Comparison of ENCODE assay signal across 22 cellular contexts in the genomic region with DNA sequence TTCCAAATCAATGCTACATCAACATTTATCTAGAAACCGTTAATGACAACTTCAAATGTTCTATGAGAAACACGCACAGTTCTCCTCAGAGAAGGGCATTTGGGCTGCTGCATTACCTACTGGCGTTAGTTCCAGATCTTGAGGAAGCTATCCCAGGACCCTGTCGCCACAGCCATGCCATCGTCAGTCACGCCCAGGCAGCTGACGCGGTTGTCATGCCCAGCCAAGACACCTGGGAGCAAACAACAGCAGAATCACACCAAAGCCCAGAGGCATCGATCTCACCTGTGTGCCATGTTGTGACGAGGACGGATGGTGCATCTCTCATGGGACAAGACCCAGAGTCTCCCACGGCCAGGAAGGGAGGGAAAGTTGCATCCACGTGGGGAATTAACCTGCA.
"Had no signal": no experiment of that assay in that cellular context is flagged by ENCODE, and none has a peak within 500 bp of the region (broad histone marks: within the 10 kb centered on the region; RNA-seq: fewer than 3 reads in every experiment).

No MANE protein-coding gene starts in this region.

- DNase-seq: activated CD4-positive, alpha-beta T cell treated with anti-CD3 and anti-CD28 coated beads for 48 hours; activated CD4-positive, CD25-positive, alpha-beta regulatory T cell; activated CD8-positive, alpha-beta memory T cell treated with anti-CD3 and anti-CD28 coated beads for 24 hours; activated CD8-positive, alpha-beta memory T cell treated with anti-CD3 and anti-CD28 coated beads, Interleukin-2, amount 50 U/mL, for 48 hours; activated gamma-delta T cell treated with Interleukin-2 at 50 U/mL for 16 hours; activated naive CD8-positive, alpha-beta T cell treated with anti-CD3 and anti-CD28 coated beads for 36 hours; amniotic stem cell; caudate nucleus; colonic mucosa; erythroblast; foreskin melanocyte; hypothalamus; islet precursor cell; mammary epithelial cell; midbrain; nephron progenitor cell; occipital lobe; retina; stimulated activated CD4-positive, alpha-beta T cell treated with anti-CD3 and anti-CD28 coated beads, Interleukin-1b, Interleukin-23, amount 100 ng/mL, for 48 hours; stimulated activated naive CD4-positive, alpha-beta T cell treated with Interleukin-2 at 50 U/mL for 16 hours; trophoblast cell had no signal

- H3K27ac ChIP-seq: colonic mucosa, vagina had no signal

- H3K4me3 ChIP-seq: colonic mucosa, vagina had no signal

- H3K9me3 ChIP-seq: colonic mucosa, vagina had no signal

- H3K4me3 Mint-ChIP-seq: activated naive CD8-positive, alpha-beta T cell treated with anti-CD3 and anti-CD28 coated beads for 36 hours; nephron progenitor cell had no signal

- H3K27me3 Mint-ChIP-seq: activated naive CD8-positive, alpha-beta T cell treated with anti-CD3 and anti-CD28 coated beads for 36 hours had no signal

- H3K27ac Mint-ChIP-seq: activated naive CD8-positive, alpha-beta T cell treated with anti-CD3 and anti-CD28 coated beads for 36 hours; nephron progenitor cell had no signal

- H3K9me3 Mint-ChIP-seq: activated naive CD8-positive, alpha-beta T cell treated with anti-CD3 and anti-CD28 coated beads for 36 hours; nephron progenitor cell had no signal

- H3K27me3 ChIP-seq: colonic mucosa, vagina had no signal
